Comparison of ENCODE assay signal across 8 cellular contexts in the genomic region with DNA sequence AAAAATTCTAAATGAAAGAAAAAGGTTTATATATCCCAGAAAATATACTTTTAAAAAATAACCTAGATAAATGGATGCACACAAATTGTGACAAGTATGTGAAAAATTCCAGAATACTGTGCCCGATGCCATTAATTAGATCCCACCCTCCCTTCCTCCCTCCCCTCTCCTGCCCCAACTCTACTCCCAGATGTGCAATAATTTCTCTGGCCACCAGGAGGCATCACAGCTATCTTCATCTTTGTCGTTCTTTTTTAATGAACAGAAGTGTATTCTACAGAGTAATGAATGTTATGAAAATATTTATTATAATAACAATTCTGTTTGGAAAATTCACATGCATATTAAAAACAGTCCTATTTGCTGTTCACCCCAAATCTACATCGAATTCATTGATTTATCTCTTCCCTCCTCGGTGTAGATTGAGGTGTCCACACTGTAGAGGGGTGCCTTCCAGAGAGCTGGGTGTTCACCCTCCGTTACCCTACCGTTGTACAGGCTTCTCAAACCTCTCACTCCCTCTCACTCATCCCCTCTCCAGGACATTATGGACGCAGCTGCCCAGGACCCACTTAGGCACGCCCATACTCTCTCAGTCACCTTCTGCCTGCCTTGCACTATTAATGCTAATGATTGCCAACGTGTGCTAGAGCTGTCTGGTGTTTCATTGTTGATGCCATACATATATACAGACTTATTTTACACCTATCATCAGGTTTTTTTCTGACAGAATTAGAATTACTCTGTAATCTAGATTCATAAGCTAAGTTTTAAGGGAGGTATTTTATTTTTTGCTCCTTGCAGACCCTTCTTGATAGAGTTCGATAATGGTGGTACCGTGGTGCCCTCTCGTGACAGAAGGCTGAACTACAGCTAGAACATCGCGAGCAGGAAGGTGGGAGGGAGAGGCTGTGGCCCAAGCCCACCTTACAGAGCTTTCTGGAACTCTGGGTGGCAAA. TPM values are rescaled to one million over a fixed set of nuclear protein-coding genes. Genes with fewer than 3 reads are reported as not detected.
A peak's percentile ranks its signal among the peaks of the same experiment; 100 is the strongest.
DNase-seq lines count a peak whose midpoint lies in the region; ATAC-seq and TF ChIP-seq lines count a peak whose summit lies in the region.

No MANE protein-coding gene starts in this region.

- H3K9ac ChIP-seq in KMS-11 = no peak overlapping the region

- H3K9me3 ChIP-seq in upper lobe of right lung = no peaks in the 10 kb centered on the region

- intact Hi-C loops in upper lobe of right lung (cut with DNase I) = loop anchor here (10.0 kb wide), 1 partner anchor 224 kb away; no protein-coding TSS in a partner anchor

- TF ChIP-seq CTCF in KMS-11 (conservative IDR thresholded peaks at IDR 0.05; ENCODE audit: low read depth, low read length) = peak; percentile 82
- peak; percentile 58 for TF ChIP-seq CTCF in foreskin fibroblast (IDR thresholded peaks at IDR 0.05; ENCODE audit: low read depth, low read length)
- TF ChIP-seq CTCF in upper lobe of right lung (IDR thresholded peaks at IDR 0.05) = peak; percentile 58

- peak overlapping the region; percentile 57 for H3K4me2 ChIP-seq in KMS-11

- H3K79me2 ChIP-seq in KMS-11 (ENCODE audit: insufficient read depth, low read depth) = no peaks in the 10 kb centered on the region

- H3K27me3 ChIP-seq in KMS-11 (ENCODE audit: insufficient read depth, low read depth) (no peaks in the 10 kb centered on the region), upper lobe of right lung (no peaks in the 10 kb centered on the region)

- peak overlapping the region; percentile 59 for H2AFZ ChIP-seq in KMS-11 (ENCODE audit: low read depth)

- ATAC-seq in GM21390 (IDR thresholded peaks at IDR 0.05; ENCODE audit: unreplicated experiment) (peak; percentile 85), upper lobe of right lung (peak; percentile 77)

- H3K36me3 ChIP-seq in KMS-11 (ENCODE audit: insufficient read depth) (no peaks in the 10 kb centered on the region), upper lobe of right lung (no peaks in the 10 kb centered on the region)

- peaks cover 3% of the 10 kb centered on the region for H3K4me1 ChIP-seq in KMS-11 (ENCODE audit: low read depth, poor library complexity, severe bottlenecking)
- no peaks in the 10 kb centered on the region for H3K4me1 ChIP-seq in upper lobe of right lung

- H3K27ac ChIP-seq in KMS-11 = no peak overlapping the region
- H3K27ac ChIP-seq in upper lobe of right lung = no peak overlapping the region

- no peaks in the 10 kb centered on the region for H4K20me1 ChIP-seq in KMS-11 (ENCODE audit: insufficient read depth)

- no peak overlapping the region for H3K4me3 ChIP-seq in KMS-11 (IDR thresholded peaks at IDR 0.05; ENCODE audit: insufficient read depth, low read depth, low read length)
- peak overlapping the region; percentile 27 to 33 for H3K4me3 ChIP-seq in foreskin fibroblast (ENCODE audit: low read depth in 1 of 2, low read length in 2 of 2)
- peak overlapping the region; percentile 16 for H3K4me3 ChIP-seq in upper lobe of right lung

- DNase-seq in CMK (ENCODE audit: low read depth) = peak; percentile 21
- DNase-seq in RPMI8226 = peak; percentile 59
- DNase-seq in activated T-helper 1 cell treated with anti-CD3 and anti-CD28 coated beads, Interleukin-2, amount 50 U/mL, for 16 hours (ENCODE audit: low read depth in 1 of 2, low spot score in 1 of 2) = peak; percentile 17 to 24
- DNase-seq in foreskin fibroblast = peak; percentile 26 to 71
- peak; percentile 4 for DNase-seq in occipital lobe (lab: John Stamatoyannopoulos, UW)
- no peak for DNase-seq in upper lobe of right lung

RNA-seq across cellular contexts. Expression of gene RAB40AL, which starts 14.1 kb away (rescaled TPM):
- 0.31 TPM for total RNA-seq in occipital lobe
- total RNA-seq in upper lobe of right lung = 0.52 TPM
